In genomic region chr9:21096901-21097255, GRCh38 we compare ENCODE assay signal across 11 cellular contexts. TPM values are rescaled to one million over a fixed set of nuclear protein-coding genes. Genes with fewer than 3 reads are reported as not detected.
A peak's percentile ranks its signal among the peaks of the same experiment; 100 is the strongest.
DNase-seq lines count a peak whose midpoint lies in the region; ATAC-seq and TF ChIP-seq lines count a peak whose summit lies in the region.
"Had no signal": no experiment of that assay in that cellular context is flagged by ENCODE, and none has a peak within 500 bp of the region (broad histone marks: within the 10 kb centered on the region; RNA-seq: fewer than 3 reads in every experiment).

No MANE protein-coding gene starts in this region.

- H3K9me2 ChIP-seq in MM.1S (replicated peaks; ENCODE audit: insufficient read depth, low read length) (no peaks in the 10 kb centered on the region), Karpas-422 (replicated peaks; ENCODE audit: insufficient read depth, low read length) (no peaks in the 10 kb centered on the region)

- H3K9ac ChIP-seq in MM.1S (ENCODE audit: low read length) (peak overlapping the region; percentile 6; the same call in 1 of the 2 replicates), trophoblast cell (ENCODE audit: low read length) (no peak overlapping the region), Karpas-422 (ENCODE audit: low read length) (no peak overlapping the region)

- peak overlapping the region; percentile 63 for H2BK120ac ChIP-seq in trophoblast cell (ENCODE audit: insufficient read depth, low read length, poor library complexity)

- H3K27me3 ChIP-seq in MM.1S (replicated peaks; ENCODE audit: insufficient read depth, low read length) (no peaks in the 10 kb centered on the region), trophoblast cell (ENCODE audit: insufficient read depth, low read length) (no peaks in the 10 kb centered on the region), Karpas-422 (ENCODE audit: low read length) (no peaks in the 10 kb centered on the region), aorta (ENCODE audit: control insufficient read depth in 1 of 2, insufficient read depth in 2 of 2, low read length in 1 of 2) (no peaks in the 10 kb centered on the region)

- peak overlapping the region; percentile 38 for H2AFZ ChIP-seq in MM.1S (ENCODE audit: low read length)
- H2AFZ ChIP-seq in trophoblast cell (ENCODE audit: insufficient read depth, low read length, poor library complexity), result no peak overlapping the region
- no peak overlapping the region for H2AFZ ChIP-seq in Karpas-422 (ENCODE audit: low read length)

- no peaks in the 10 kb centered on the region for H3K36me3 ChIP-seq in MM.1S (replicated peaks; ENCODE audit: insufficient read depth, low read length)
- no peaks in the 10 kb centered on the region for H3K36me3 ChIP-seq in trophoblast cell (ENCODE audit: control insufficient read depth in 1 of 2, insufficient read depth in 2 of 2, low read length in 2 of 2)
- no peaks in the 10 kb centered on the region for H3K36me3 ChIP-seq in Karpas-422 (ENCODE audit: insufficient read depth, low read length)
- no peaks in the 10 kb centered on the region for H3K36me3 ChIP-seq in aorta (ENCODE audit: control insufficient read depth in 1 of 2, insufficient read depth in 2 of 2, low read length in 1 of 2)

- peaks cover 6% of the 10 kb centered on the region; the same call in 1 of the 2 replicates for H3F3A ChIP-seq in MM.1S (ENCODE audit: insufficient read depth, low read length)

- no peak overlapping the region for H4K12ac ChIP-seq in trophoblast cell (ENCODE audit: low read depth, low read length)

- no peak overlapping the region for H3K18ac ChIP-seq in trophoblast cell (ENCODE audit: low read length)

- H3K4me1 ChIP-seq in MM.1S (ENCODE audit: low read length), result peaks cover 10% of the 10 kb centered on the region; the same call in 1 of the 2 replicates
- H3K4me1 ChIP-seq in trophoblast cell (ENCODE audit: control insufficient read depth in 1 of 2, insufficient read depth in 2 of 2, low read length in 2 of 2), result peaks cover 14 to 16% of the 10 kb centered on the region in 2 experiments
- H3K4me1 ChIP-seq in Karpas-422 (ENCODE audit: low read length), result peaks cover 20% of the 10 kb centered on the region
- peaks cover 2 to 7% of the 10 kb centered on the region in 2 donors for H3K4me1 ChIP-seq in aorta (ENCODE audit: control insufficient read depth in 1 of 2, insufficient read depth in 2 of 2, low read length in 2 of 2)

- no peak for ATAC-seq in aorta (ENCODE audit: low FRiP score)
- ATAC-seq: Panc1 had no signal

- H3K4ac ChIP-seq in trophoblast cell (ENCODE audit: low read depth, low read length), result no peak overlapping the region

- H3K4me3 ChIP-seq in GM08714 (ENCODE audit: low read length) (peak overlapping the region; percentile 64; the same call in 1 of the 2 replicates), MM.1S (ENCODE audit: low read length) (peak overlapping the region; percentile 24), trophoblast cell (ENCODE audit: low read depth, low read length) (no peak overlapping the region), Karpas-422 (ENCODE audit: low read length) (no peak overlapping the region), aorta (ENCODE audit: low read length in 2 of 2) (no peak overlapping the region)

- H4K8ac ChIP-seq in trophoblast cell (ENCODE audit: low read depth, low read length), result no peak overlapping the region

- intact Hi-C loops in aorta (cut with DNase I), result loop anchor here in 1 of 2 donors (5.0 kb wide), 1 partner anchor 115 kb away; no protein-coding TSS in a partner anchor

- H3K27ac ChIP-seq in MM.1S (ENCODE audit: low read length), result peak overlapping the region; percentile 55; the same call in 1 of the 2 replicates
- peak overlapping the region; percentile 90 for H3K27ac ChIP-seq in epithelial cell of prostate
- peak overlapping the region; percentile 99 for H3K27ac ChIP-seq in trophoblast cell (ENCODE audit: low read depth, low read length)
- no peak overlapping the region for H3K27ac ChIP-seq in Karpas-422 (ENCODE audit: low read length)
- no peak overlapping the region for H3K27ac ChIP-seq in aorta (ENCODE audit: low read depth in 1 of 2, low read length in 2 of 2)

- no peak overlapping the region for H3K23ac ChIP-seq in trophoblast cell (ENCODE audit: low read length)

- H3K9me3 ChIP-seq in MM.1S (replicated peaks; ENCODE audit: insufficient read depth, low read length) (no peaks in the 10 kb centered on the region), trophoblast cell (ENCODE audit: insufficient read depth, low read depth, low read length) (no peaks in the 10 kb centered on the region), Karpas-422 (ENCODE audit: low read length) (no peaks in the 10 kb centered on the region), aorta (ENCODE audit: control insufficient read depth, low read length) (no peaks in the 10 kb centered on the region)

- no peak overlapping the region for H3K14ac ChIP-seq in trophoblast cell (ENCODE audit: low read length)

- H3K79me1 ChIP-seq in trophoblast cell (ENCODE audit: low read length), result peaks cover 21% of the 10 kb centered on the region

- no peak for TF ChIP-seq CTCF in MM.1S (IDR thresholded peaks at IDR 0.05; ENCODE audit: low read length)

- no peak overlapping the region for H4K91ac ChIP-seq in trophoblast cell (ENCODE audit: low read depth, low read length)

- H3K79me2 ChIP-seq in MM.1S (ENCODE audit: low read length) (no peaks in the 10 kb centered on the region), trophoblast cell (ENCODE audit: control insufficient read depth, insufficient read depth, low read length, poor library complexity) (peaks cover 2% of the 10 kb centered on the region), Karpas-422 (ENCODE audit: low read length) (no peaks in the 10 kb centered on the region)

- DNase-seq in MM.1S, result no peak
- DNase-seq in epithelial cell of prostate (ENCODE audit: low read depth, low spot score), result no peak
- DNase-seq in trophoblast cell, result no peak
- DNase-seq in Karpas-422, result no peak
- DNase-seq in aorta, result no peak
- no peak for DNase-seq in HCEC 1CT
- no peak for DNase-seq in dermis blood vessel endothelial cell
- DNase-seq: NCI-H1092 had no signal

- peak overlapping the region; percentile 70 for H3K4me2 ChIP-seq in MM.1S (ENCODE audit: low read depth, low read length)
- no peak overlapping the region for H3K4me2 ChIP-seq in trophoblast cell (ENCODE audit: low read length)
- no peak overlapping the region for H3K4me2 ChIP-seq in Karpas-422 (ENCODE audit: low read depth, low read length, poor library complexity, severe bottlenecking)

- no peaks in the 10 kb centered on the region for H4K20me1 ChIP-seq in MM.1S (ENCODE audit: insufficient read depth, low read length)
- no peaks in the 10 kb centered on the region for H4K20me1 ChIP-seq in Karpas-422 (ENCODE audit: insufficient read depth, low read depth, low read length)

- no CpG with 5 or more reads among the region's 2 CpGs for WGBS in trophoblast cell (ENCODE audit: extremely low coverage, insufficient coverage, insufficient read length)
- 5 to 7% methylated on average over 2 of the region's 2 CpGs for WGBS in aorta, 2 donors

- peak overlapping the region; percentile 74 for H2BK12ac ChIP-seq in trophoblast cell (ENCODE audit: low read length)

- H2AK5ac ChIP-seq in trophoblast cell (ENCODE audit: low read length), result no peak overlapping the region

- H2BK5ac ChIP-seq in trophoblast cell (ENCODE audit: low read depth, low read length, poor library complexity), result peak overlapping the region; percentile 73

RNA-seq across cellular contexts. Expression of gene IFNB1, which starts 19.1 kb away (rescaled TPM):
- polyA plus RNA-seq in trophoblast cell (2013), result not detected in 2 replicates
- 0.51 TPM in 1 of 2 replicates, not detected in the other for total RNA-seq in Karpas-422 (2014; rRNA removed; shearing (Covaris generic); ENCODE audit: low replicate concordance)
- total RNA-seq in aorta (not detected), dermis blood vessel endothelial cell (not detected in 2 replicates)
- not detected for polyA plus RNA-seq in aorta
- total RNA-seq: renal cortical epithelial cell had no signal

RNA-seq across cellular contexts. Expression of gene IFNW1, which starts 44.8 kb away (rescaled TPM):
- polyA plus RNA-seq in trophoblast cell (2013), result not detected in 2 replicates
- not detected in 2 replicates for total RNA-seq in Karpas-422 (2014; rRNA removed; shearing (Covaris generic); ENCODE audit: low replicate concordance)
- not detected for total RNA-seq in aorta
- not detected for polyA plus RNA-seq in aorta
- total RNA-seq in dermis blood vessel endothelial cell, result not detected in 2 replicates
- total RNA-seq: renal cortical epithelial cell had no signal

Comparison
In these comparisons a context has a peak if more than half of its experiments do, and no peak if none do; other contexts are left out.
1. H3K4me3 ChIP-seq: peak in GM08714 (single experiment) and MM.1S (single experiment); none in trophoblast cell (single experiment), Karpas-422 (single experiment) and aorta (0 of 2).
2. H3K27ac ChIP-seq: peak in MM.1S (single experiment), epithelial cell of prostate (single experiment) and trophoblast cell (single experiment); none in Karpas-422 (single experiment) and aorta (0 of 2).